Comparison of ENCODE assay signal across 1 cellular context in the genomic region with DNA sequence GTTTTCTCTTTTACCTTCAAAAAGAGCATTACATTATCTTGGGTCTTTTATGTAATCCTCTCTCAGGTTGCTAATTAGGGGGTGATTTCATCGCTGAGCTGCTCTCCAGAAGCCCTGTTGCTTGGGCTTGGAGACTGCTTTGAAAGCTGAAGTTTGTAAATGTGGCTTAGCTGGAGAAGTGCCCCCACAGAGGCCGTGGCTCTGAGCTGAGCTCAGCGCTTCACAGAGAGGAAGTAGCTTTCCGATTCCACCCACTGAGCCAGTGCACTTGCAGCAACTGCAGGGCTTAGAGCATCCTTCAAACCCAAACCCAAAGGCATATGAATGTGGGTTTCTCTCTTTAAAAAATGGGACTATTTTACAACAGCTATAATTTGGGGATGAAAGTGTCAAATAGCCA.
TF ChIP-seq lines count a peak whose summit lies in the region.

No MANE protein-coding gene starts in this region.

TF ChIP-seq in WTC11, 78 proteins besides CTCF, POLR2A, EP300 and RAD21 (continued from another document):
- TF ChIP-seq, protein P1, sequence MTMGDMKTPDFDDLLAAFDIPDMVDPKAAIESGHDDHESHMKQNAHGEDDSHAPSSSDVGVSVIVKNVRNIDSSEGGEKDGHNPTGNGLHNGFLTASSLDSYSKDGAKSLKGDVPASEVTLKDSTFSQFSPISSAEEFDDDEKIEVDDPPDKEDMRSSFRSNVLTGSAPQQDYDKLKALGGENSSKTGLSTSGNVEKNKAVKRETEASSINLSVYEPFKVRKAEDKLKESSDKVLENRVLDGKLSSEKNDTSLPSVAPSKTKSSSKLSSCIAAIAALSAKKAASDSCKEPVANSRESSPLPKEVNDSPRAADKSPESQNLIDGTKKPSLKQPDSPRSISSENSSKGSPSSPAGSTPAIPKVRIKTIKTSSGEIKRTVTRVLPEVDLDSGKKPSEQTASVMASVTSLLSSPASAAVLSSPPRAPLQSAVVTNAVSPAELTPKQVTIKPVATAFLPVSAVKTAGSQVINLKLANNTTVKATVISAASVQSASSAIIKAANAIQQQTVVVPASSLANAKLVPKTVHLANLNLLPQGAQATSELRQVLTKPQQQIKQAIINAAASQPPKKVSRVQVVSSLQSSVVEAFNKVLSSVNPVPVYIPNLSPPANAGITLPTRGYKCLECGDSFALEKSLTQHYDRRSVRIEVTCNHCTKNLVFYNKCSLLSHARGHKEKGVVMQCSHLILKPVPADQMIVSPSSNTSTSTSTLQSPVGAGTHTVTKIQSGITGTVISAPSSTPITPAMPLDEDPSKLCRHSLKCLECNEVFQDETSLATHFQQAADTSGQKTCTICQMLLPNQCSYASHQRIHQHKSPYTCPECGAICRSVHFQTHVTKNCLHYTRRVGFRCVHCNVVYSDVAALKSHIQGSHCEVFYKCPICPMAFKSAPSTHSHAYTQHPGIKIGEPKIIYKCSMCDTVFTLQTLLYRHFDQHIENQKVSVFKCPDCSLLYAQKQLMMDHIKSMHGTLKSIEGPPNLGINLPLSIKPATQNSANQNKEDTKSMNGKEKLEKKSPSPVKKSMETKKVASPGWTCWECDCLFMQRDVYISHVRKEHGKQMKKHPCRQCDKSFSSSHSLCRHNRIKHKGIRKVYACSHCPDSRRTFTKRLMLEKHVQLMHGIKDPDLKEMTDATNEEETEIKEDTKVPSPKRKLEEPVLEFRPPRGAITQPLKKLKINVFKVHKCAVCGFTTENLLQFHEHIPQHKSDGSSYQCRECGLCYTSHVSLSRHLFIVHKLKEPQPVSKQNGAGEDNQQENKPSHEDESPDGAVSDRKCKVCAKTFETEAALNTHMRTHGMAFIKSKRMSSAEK (CRISPR knock-in tag; IDR thresholded peaks at IDR 0.05; ENCODE audit: borderline replicate concordance), result no peak
- no peak for TF ChIP-seq FOXK1 (CRISPR knock-in tag; IDR thresholded peaks at IDR 0.05)
